25 cellular contexts compared by ENCODE assay signal in the genomic region with DNA sequence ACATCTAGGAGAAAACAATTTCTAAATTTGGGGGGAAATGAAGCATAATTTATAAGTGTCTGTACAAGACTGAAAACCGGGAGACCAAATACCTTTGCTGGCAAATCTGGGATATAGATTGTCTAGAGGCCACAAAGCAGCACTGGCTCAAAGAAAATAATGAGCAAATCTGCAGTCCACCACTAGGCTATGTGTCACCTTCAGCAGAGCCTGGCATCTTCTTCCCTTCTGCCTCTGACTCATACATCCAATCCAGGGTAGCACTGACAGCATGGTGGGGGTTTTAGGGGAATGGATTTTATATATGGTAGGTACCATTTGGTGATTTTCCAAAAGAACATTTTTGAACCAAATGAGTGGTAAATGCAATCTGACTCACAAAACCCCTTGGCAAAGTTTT. TPM values are rescaled to one million over a fixed set of nuclear protein-coding genes. Genes with fewer than 3 reads are reported as not detected.
DNase-seq lines count a peak whose midpoint lies in the region; ATAC-seq, FAIRE-seq and TF ChIP-seq lines count a peak whose summit lies in the region.
"Had no signal": no experiment of that assay in that cellular context is flagged by ENCODE, and none has a peak within 500 bp of the region (broad histone marks: within the 10 kb centered on the region; RNA-seq: fewer than 3 reads in every experiment).

No MANE protein-coding gene starts in this region.

- H3K4me2 ChIP-seq in astrocyte (ENCODE audit: low read length) = no peak overlapping the region
- H3K4me2 ChIP-seq: neural progenitor cell had no signal

- H2AFZ ChIP-seq in astrocyte (ENCODE audit: low read depth, low read length) = no peak overlapping the region
- H2AFZ ChIP-seq: neural progenitor cell had no signal

- CTCF ChIA-PET in activated CD4-positive, alpha-beta memory T cell treated with anti-CD3 and anti-CD28 coated beads for 36 hours (lab: Charles Lee) = no interaction called here

- POLR2A ChIA-PET in activated CD4-positive, alpha-beta memory T cell treated with anti-CD3 and anti-CD28 coated beads for 36 hours (lab: Charles Lee) = no interaction called here

- H3K27ac ChIP-seq in astrocyte (ENCODE audit: low read depth, low read length) = no peak overlapping the region
- H3K27ac ChIP-seq: neural progenitor cell, SK-N-MC, uterus had no signal

- peak; percentile 8 for DNase-seq in ACHN
- DNase-seq in LHCN-M2 (ENCODE audit: low read depth) = peak; percentile 38
- DNase-seq in astrocyte (ENCODE audit: low read depth) = peak; percentile 6
- peak; percentile 8 for DNase-seq in hepatic stellate cell (ENCODE audit: low spot score)
- DNase-seq in COLO668 (lab: John Stamatoyannopoulos, UW; ENCODE audit: unreplicated experiment) = no peak
- no peak for DNase-seq in activated T-cell treated with anti-CD3 and anti-CD28 coated beads, Interleukin-2, amount 50 U/mL, for 72 hours
- no peak for DNase-seq in GM03348 (ENCODE audit: low spot score)
- DNase-seq in activated CD4-positive, alpha-beta memory T cell treated with anti-CD3 and anti-CD28 coated beads for 36 hours = no peak
- DNase-seq: activated CD4-positive, CD25-positive, alpha-beta regulatory T cell treated with anti-CD3 and anti-CD28 coated beads, Interleukin-2, amount 50 U/mL, for 72 hours; activated CD8-positive, alpha-beta memory T cell treated with anti-CD3 and anti-CD28 coated beads, Interleukin-2, amount 10 ng/mL, durations not matched to agents 7 days and 5 days; activated naive CD8-positive, alpha-beta T cell treated with anti-CD3 and anti-CD28 coated beads, Interleukin-2, amount 50 U/mL, for 24 hours; caudate nucleus; Karpas-422; NCI-H1105 treated with DMSO at 0.1 percent for 48 hours; NCI-H526 treated with DMSO at 0.1 percent for 48 hours; T-helper 9 cell; uterus had no signal

- in situ Hi-C loops in ACHN (cut with HindIII; ENCODE audit: low pct_ligation_motif_present, low pct_unique_long_range_greater_than_20kb, low sequenced_read_pairs) = no loop called here

- H3K4me1 Mint-ChIP-seq in astrocyte (ENCODE audit: low read depth, unreplicated experiment) = peaks cover 28% of the 10 kb centered on the region
- no peaks in the 10 kb centered on the region for H3K4me1 Mint-ChIP-seq in activated T-cell treated with anti-CD3 and anti-CD28 coated beads, Interleukin-2, amount 50 U/mL, for 72 hours (ENCODE audit: low read depth)
- no peaks in the 10 kb centered on the region for H3K4me1 Mint-ChIP-seq in activated CD4-positive, alpha-beta memory T cell treated with anti-CD3 and anti-CD28 coated beads for 36 hours (ENCODE audit: low read depth)
- H3K4me1 Mint-ChIP-seq: activated CD8-positive, alpha-beta memory T cell treated with anti-CD3 and anti-CD28 coated beads, Interleukin-2, amount 10 ng/mL, durations not matched to agents 7 days and 5 days; activated naive CD8-positive, alpha-beta T cell treated with anti-CD3 and anti-CD28 coated beads, Interleukin-2, amount 50 U/mL, for 24 hours had no signal

- no peak overlapping the region for H3K4me3 ChIP-seq in astrocyte (ENCODE audit: insufficient read depth, low read depth, low read length)
- H3K4me3 ChIP-seq: dorsolateral prefrontal cortex, neural progenitor cell, SK-N-MC, uterus had no signal

- H3K27me3 Mint-ChIP-seq in astrocyte (ENCODE audit: low read depth, unreplicated experiment) = no peaks in the 10 kb centered on the region
- peaks cover 16% of the 10 kb centered on the region for H3K27me3 Mint-ChIP-seq in activated T-cell treated with anti-CD3 and anti-CD28 coated beads, Interleukin-2, amount 50 U/mL, for 72 hours (ENCODE audit: low read depth)
- H3K27me3 Mint-ChIP-seq in activated CD4-positive, alpha-beta memory T cell treated with anti-CD3 and anti-CD28 coated beads for 36 hours = peaks cover 8% of the 10 kb centered on the region

- H3K79me2 ChIP-seq in astrocyte (ENCODE audit: insufficient read depth, low read length) = no peaks in the 10 kb centered on the region

- no peaks in the 10 kb centered on the region for H3K27me3 ChIP-seq in astrocyte (ENCODE audit: insufficient read depth, low read length)
- H3K27me3 ChIP-seq: dorsolateral prefrontal cortex, neural progenitor cell, uterus had no signal

- ATAC-seq in activated T-cell treated with anti-CD3 and anti-CD28 coated beads, Interleukin-2, amount 50 U/mL, for 72 hours (replicated peaks in 1 of 2) = no peak
- ATAC-seq: activated CD8-positive, alpha-beta memory T cell treated with anti-CD3 and anti-CD28 coated beads, Interleukin-2, amount 10 ng/mL, durations not matched to agents 7 days and 5 days; activated naive CD8-positive, alpha-beta T cell treated with anti-CD3 and anti-CD28 coated beads, Interleukin-2, amount 50 U/mL, for 24 hours; esophagus mucosa had no signal

- no peaks in the 10 kb centered on the region for H3K36me3 Mint-ChIP-seq in astrocyte (ENCODE audit: low read depth, unreplicated experiment)
- H3K36me3 Mint-ChIP-seq in activated T-cell treated with anti-CD3 and anti-CD28 coated beads, Interleukin-2, amount 50 U/mL, for 72 hours (ENCODE audit: insufficient read depth in 2 of 2) = no peaks in the 10 kb centered on the region
- H3K36me3 Mint-ChIP-seq in activated CD4-positive, alpha-beta memory T cell treated with anti-CD3 and anti-CD28 coated beads for 36 hours = no peaks in the 10 kb centered on the region
- H3K36me3 Mint-ChIP-seq: activated CD8-positive, alpha-beta memory T cell treated with anti-CD3 and anti-CD28 coated beads, Interleukin-2, amount 10 ng/mL, durations not matched to agents 7 days and 5 days; neural progenitor cell had no signal

- no peaks in the 10 kb centered on the region for H3K9me3 ChIP-seq in astrocyte (ENCODE audit: insufficient read depth, low read depth, low read length)
- H3K9me3 ChIP-seq: uterus had no signal

- FAIRE-seq in astrocyte (lab: Jason Lieb, UNC) = no peak

- H4K20me1 ChIP-seq in astrocyte (ENCODE audit: insufficient read depth, low read length) = no peaks in the 10 kb centered on the region

- H3K36me3 ChIP-seq in astrocyte (ENCODE audit: insufficient read depth, low read length) = no peaks in the 10 kb centered on the region
- H3K36me3 ChIP-seq: neural progenitor cell, uterus had no signal

- no peaks in the 10 kb centered on the region for H3K9me3 Mint-ChIP-seq in astrocyte (ENCODE audit: unreplicated experiment)
- H3K9me3 Mint-ChIP-seq in activated T-cell treated with anti-CD3 and anti-CD28 coated beads, Interleukin-2, amount 50 U/mL, for 72 hours = peaks cover 0 to 2% of the 10 kb centered on the region in 2 donors
- H3K9me3 Mint-ChIP-seq in activated CD4-positive, alpha-beta memory T cell treated with anti-CD3 and anti-CD28 coated beads for 36 hours = no peaks in the 10 kb centered on the region
- H3K9me3 Mint-ChIP-seq: neural progenitor cell had no signal

- intact Hi-C loops in activated CD4-positive, alpha-beta memory T cell treated with anti-CD3 and anti-CD28 coated beads for 36 hours (cut with micrococcal nuclease) = no loop called here

- no peak overlapping the region for H3K9ac ChIP-seq in astrocyte (ENCODE audit: low read length)
- H3K9ac ChIP-seq: neural progenitor cell had no signal

- peaks cover 6% of the 10 kb centered on the region for H3K4me1 ChIP-seq in astrocyte (ENCODE audit: insufficient read depth, low read length)
- H3K4me1 ChIP-seq: neural progenitor cell, uterus had no signal

- H3K27ac Mint-ChIP-seq in astrocyte (ENCODE audit: unreplicated experiment) = no peak overlapping the region
- no peak overlapping the region for H3K27ac Mint-ChIP-seq in activated T-cell treated with anti-CD3 and anti-CD28 coated beads, Interleukin-2, amount 50 U/mL, for 72 hours
- no peak overlapping the region for H3K27ac Mint-ChIP-seq in activated CD4-positive, alpha-beta memory T cell treated with anti-CD3 and anti-CD28 coated beads for 36 hours
- H3K27ac Mint-ChIP-seq: activated CD8-positive, alpha-beta memory T cell treated with anti-CD3 and anti-CD28 coated beads, Interleukin-2, amount 10 ng/mL, durations not matched to agents 7 days and 5 days; activated naive CD8-positive, alpha-beta T cell treated with anti-CD3 and anti-CD28 coated beads, Interleukin-2, amount 50 U/mL, for 24 hours; neural progenitor cell had no signal

- no peak for TF ChIP-seq CTCF in astrocyte (IDR thresholded peaks at IDR 0.05; ENCODE audit: insufficient read depth, low read depth, low read length)

- no peak overlapping the region for H3K4me3 Mint-ChIP-seq in astrocyte (ENCODE audit: unreplicated experiment)
- no peak overlapping the region for H3K4me3 Mint-ChIP-seq in activated T-cell treated with anti-CD3 and anti-CD28 coated beads, Interleukin-2, amount 50 U/mL, for 72 hours
- H3K4me3 Mint-ChIP-seq in activated CD4-positive, alpha-beta memory T cell treated with anti-CD3 and anti-CD28 coated beads for 36 hours = no peak overlapping the region
- H3K4me3 Mint-ChIP-seq: activated CD8-positive, alpha-beta memory T cell treated with anti-CD3 and anti-CD28 coated beads, Interleukin-2, amount 10 ng/mL, durations not matched to agents 7 days and 5 days; activated naive CD8-positive, alpha-beta T cell treated with anti-CD3 and anti-CD28 coated beads, Interleukin-2, amount 50 U/mL, for 24 hours; neural progenitor cell had no signal

RNA-seq across cellular contexts. Expression of gene FAM81B, which starts 12.8 kb away (rescaled TPM):
- total RNA-seq in LHCN-M2 (2014; rRNA removed) = not detected in 2 replicates
- polyA plus RNA-seq in LHCN-M2 (2012) = not detected
- total RNA-seq in astrocyte = 0.52 and 0.67 TPM in 2 replicates
- total RNA-seq in activated T-cell treated with anti-CD3 and anti-CD28 coated beads, Interleukin-2, amount 50 U/mL, for 72 hours = not detected
- not detected for total RNA-seq in activated CD4-positive, alpha-beta memory T cell treated with anti-CD3 and anti-CD28 coated beads for 36 hours
- total RNA-seq: activated CD8-positive, alpha-beta memory T cell treated with anti-CD3 and anti-CD28 coated beads, Interleukin-2, amount 10 ng/mL, durations not matched to agents 7 days and 5 days; esophagus mucosa; HT-29; liver; mucosa of gallbladder; subcutaneous adipose tissue had no signal
- polyA plus RNA-seq: liver had no signal

Comparison
In these comparisons a context has a peak if more than half of its experiments do, and no peak if none do; other contexts are left out.
1. DNase-seq: peak in ACHN (single experiment), LHCN-M2 (single experiment), astrocyte (single experiment) and hepatic stellate cell (single experiment); none in COLO668 (single experiment), activated T-cell treated with anti-CD3 and anti-CD28 coated beads, Interleukin-2, amount 50 U/mL, for 72 hours (0 of 2), GM03348 (single experiment) and activated CD4-positive, alpha-beta memory T cell treated with anti-CD3 and anti-CD28 coated beads for 36 hours (single experiment).